2 cellular contexts compared by ENCODE assay signal in the genomic region with DNA sequence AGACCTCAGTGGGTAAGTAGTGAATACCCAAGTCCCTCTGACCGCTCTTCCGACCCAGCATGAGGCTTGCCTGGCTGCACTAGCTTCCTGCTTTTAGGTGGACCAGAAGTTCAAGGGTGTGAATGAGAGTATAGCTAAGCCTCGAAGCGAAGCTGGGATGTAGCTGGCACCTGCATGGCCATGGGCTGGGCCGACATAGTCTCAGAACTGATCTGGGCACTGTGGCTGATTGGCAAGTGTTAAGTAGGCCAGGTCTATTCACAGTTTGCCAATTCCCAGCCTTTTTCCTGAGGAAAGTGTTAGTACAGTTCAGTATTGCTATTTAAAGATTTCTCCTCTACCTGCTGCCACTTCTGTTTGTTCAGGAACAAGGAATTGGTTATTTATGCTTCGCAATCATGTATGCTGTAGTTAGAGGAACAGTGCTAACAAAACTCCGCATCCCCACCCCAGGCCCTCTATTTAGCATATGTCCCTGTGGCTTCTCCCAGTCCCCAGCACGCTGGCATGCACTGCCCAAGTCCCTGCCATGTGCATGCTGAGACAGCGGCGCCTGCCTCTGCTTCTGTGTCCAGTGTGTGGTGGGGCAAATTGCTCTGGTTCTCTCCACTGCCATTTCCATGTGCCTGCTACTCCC.
TF ChIP-seq lines count a peak whose summit lies in the region.

No MANE protein-coding gene starts in this region.

TF ChIP-seq in liver, 16 proteins besides CTCF, POLR2A, EP300 and RAD21:
- no peak for TF ChIP-seq FOXA2 (IDR thresholded peaks at IDR 0.05)
- no peak for TF ChIP-seq ATF3 (IDR thresholded peaks at IDR 0.05)
- no peak for TF ChIP-seq FOXA1 (IDR thresholded peaks at IDR 0.05)

TF ChIP-seq in HepG2, 621 proteins besides CTCF, POLR2A, EP300 and RAD21:
- no peak for TF ChIP-seq ETV6 (CRISPR knock-in tag; conservative IDR thresholded peaks at IDR 0.05)
- TF ChIP-seq, protein P1, sequence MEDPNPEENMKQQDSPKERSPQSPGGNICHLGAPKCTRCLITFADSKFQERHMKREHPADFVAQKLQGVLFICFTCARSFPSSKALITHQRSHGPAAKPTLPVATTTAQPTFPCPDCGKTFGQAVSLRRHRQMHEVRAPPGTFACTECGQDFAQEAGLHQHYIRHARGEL (CRISPR knock-in tag; IDR thresholded peaks at IDR 0.05), result no peak
- TF ChIP-seq SNRNP70 (IDR thresholded peaks at IDR 0.05; ENCODE audit: low read depth, low read length), result no peak
- no peak for TF ChIP-seq ZNF850 (CRISPR knock-in tag; conservative IDR thresholded peaks at IDR 0.05)
- no peak for TF ChIP-seq HNRNPK (IDR thresholded peaks at IDR 0.05; ENCODE audit: low read depth, low read length, poor library complexity, severe bottlenecking)
- TF ChIP-seq ATF1 (CRISPR knock-in tag; IDR thresholded peaks at IDR 0.05), result no peak
- no peak for TF ChIP-seq GATAD1 (CRISPR knock-in tag; IDR thresholded peaks at IDR 0.05)
